Comparison of ENCODE assay signal across 8 cellular contexts in the genomic region with DNA sequence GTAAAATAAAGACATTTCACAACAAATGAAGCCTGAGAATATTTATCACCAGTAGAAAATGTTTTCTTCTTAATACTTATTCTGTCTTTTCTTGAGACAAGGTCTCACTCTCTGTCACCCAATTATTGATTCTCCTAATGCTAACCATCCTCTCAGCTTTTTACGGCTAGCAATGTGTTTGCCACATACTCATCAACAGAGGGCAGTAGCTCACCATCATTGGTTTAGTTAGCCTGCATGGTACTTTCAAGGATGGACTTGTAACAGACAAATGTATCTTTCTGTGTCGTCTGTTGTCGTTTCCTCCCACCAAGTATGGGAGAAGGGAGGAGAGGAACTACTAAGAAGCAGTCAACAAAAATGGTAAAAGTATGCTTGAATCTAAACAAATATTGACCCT. TPM values are rescaled to one million over a fixed set of nuclear protein-coding genes. Genes with fewer than 3 reads are reported as not detected.
DNase-seq lines count a peak whose midpoint lies in the region; ATAC-seq and TF ChIP-seq lines count a peak whose summit lies in the region.

No MANE protein-coding gene starts in this region.

- H3K9me3 Mint-ChIP-seq in activated T-helper 17 cell treated with anti-CD3 and anti-CD28 coated beads, Interleukin-2, amount 50 U/mL, for 72 hours = no peaks in the 10 kb centered on the region
- no peaks in the 10 kb centered on the region for H3K9me3 Mint-ChIP-seq in glutamatergic neuron (ENCODE audit: unreplicated experiment)

- no peak for TF ChIP-seq POLR2A in prostate gland (IDR thresholded peaks at IDR 0.05)

- no peak overlapping the region for H3K27ac ChIP-seq in prostate gland

- DNase-seq in activated T-cell treated with anti-CD3 and anti-CD28 coated beads for 24 hours (ENCODE audit: low read depth) = peak; percentile 27
- DNase-seq in activated T-cell treated with anti-CD3 and anti-CD28 coated beads, Interleukin-2, amount 50 U/mL, for 48 hours = no peak
- peak; percentile 81 for DNase-seq in NCI-H748 (lab: John Stamatoyannopoulos, UW; ENCODE audit: unreplicated experiment)
- DNase-seq in glutamatergic neuron = no peak
- peak; percentile 20 for DNase-seq in prostate gland (ENCODE audit: low spot score)

- H3K27me3 Mint-ChIP-seq in activated T-helper 17 cell treated with anti-CD3 and anti-CD28 coated beads, Interleukin-2, amount 50 U/mL, for 72 hours = peaks cover 9% of the 10 kb centered on the region
- H3K27me3 Mint-ChIP-seq in glutamatergic neuron (ENCODE audit: unreplicated experiment) = peaks cover 4% of the 10 kb centered on the region

- H3K9me3 ChIP-seq in prostate gland = no peaks in the 10 kb centered on the region

- no peaks in the 10 kb centered on the region for H3K36me3 Mint-ChIP-seq in activated T-helper 17 cell treated with anti-CD3 and anti-CD28 coated beads, Interleukin-2, amount 50 U/mL, for 72 hours (ENCODE audit: low read depth)
- H3K36me3 Mint-ChIP-seq in glutamatergic neuron (ENCODE audit: unreplicated experiment) = no peaks in the 10 kb centered on the region

- ATAC-seq in GM21423 (IDR thresholded peaks at IDR 0.05; ENCODE audit: unreplicated experiment) (peak; percentile 67), HG03575 (IDR thresholded peaks at IDR 0.05; ENCODE audit: extremely low read depth, insufficient number of reproducible peaks, low FRiP score, unreplicated experiment) (peak; percentile 75)
- peak; percentile 82 for ATAC-seq in activated T-helper 17 cell treated with anti-CD3 and anti-CD28 coated beads, Interleukin-2, amount 50 U/mL, for 72 hours (replicated peaks)

- H3K4me3 ChIP-seq in prostate gland = no peak overlapping the region

- no peaks in the 10 kb centered on the region for H3K27me3 ChIP-seq in prostate gland (replicated peaks; ENCODE audit: insufficient read depth)

- no peaks in the 10 kb centered on the region for H3K4me1 ChIP-seq in prostate gland (replicated peaks)

- no peak overlapping the region for H3K27ac Mint-ChIP-seq in activated T-helper 17 cell treated with anti-CD3 and anti-CD28 coated beads, Interleukin-2, amount 50 U/mL, for 72 hours
- no peak overlapping the region for H3K27ac Mint-ChIP-seq in glutamatergic neuron (ENCODE audit: unreplicated experiment)

- TF ChIP-seq CTCF in glutamatergic neuron (IDR thresholded peaks at IDR 0.05; ENCODE audit: partially characterized antibody, unreplicated experiment) (peak; percentile 16), prostate gland (IDR thresholded peaks at IDR 0.05) (peak; percentile 14 to 73 (median 62))

- intact Hi-C loops in prostate gland (cut with DNase I) = loop anchor here (2.0 to 5.0 kb wide), 2 partner anchors 200 to 589 kb away; no protein-coding TSS in a partner anchor

- no peaks in the 10 kb centered on the region for H3K36me3 ChIP-seq in prostate gland

- peaks cover 6% of the 10 kb centered on the region for H3K4me1 Mint-ChIP-seq in activated T-helper 17 cell treated with anti-CD3 and anti-CD28 coated beads, Interleukin-2, amount 50 U/mL, for 72 hours
- peaks cover 2% of the 10 kb centered on the region for H3K4me1 Mint-ChIP-seq in glutamatergic neuron (ENCODE audit: low read depth, unreplicated experiment)

- 0% methylated on average over 3 of the region's 3 CpGs for WGBS in prostate gland

- H3K4me3 Mint-ChIP-seq in activated T-helper 17 cell treated with anti-CD3 and anti-CD28 coated beads, Interleukin-2, amount 50 U/mL, for 72 hours = peak overlapping the region; percentile 45
- H3K4me3 Mint-ChIP-seq in glutamatergic neuron (ENCODE audit: unreplicated experiment) = no peak overlapping the region

RNA-seq across cellular contexts. Expression of gene ACO1, which starts 5.9 kb away (rescaled TPM):
- total RNA-seq in activated T-helper 17 cell treated with anti-CD3 and anti-CD28 coated beads, Interleukin-2, amount 50 U/mL, for 72 hours = 10 to 100 TPM in 1 of 2 donors, 1 to 10 TPM in 1; 9.4 to 11.8 TPM
- total RNA-seq in glutamatergic neuron (ENCODE audit: unreplicated experiment) (17.6 TPM), prostate gland (10 to 100 TPM; 31.7 to 66.6 TPM)

Comparison
In these comparisons a context has a peak if more than half of its experiments do, and no peak if none do; other contexts are left out.
1. DNase-seq: peak in activated T-cell treated with anti-CD3 and anti-CD28 coated beads for 24 hours (single experiment), NCI-H748 (single experiment) and prostate gland (single experiment); none in activated T-cell treated with anti-CD3 and anti-CD28 coated beads, Interleukin-2, amount 50 U/mL, for 48 hours (0 of 2) and glutamatergic neuron (single experiment).
2. Peak in every context shown above with its lines, with median percentiles within 50 percentile points of each other: ATAC-seq.